In genomic region chr3:20083253-20083652, GRCh38 we compare ENCODE assay signal across 19 cellular contexts. TPM values are rescaled to one million over a fixed set of nuclear protein-coding genes. Genes with fewer than 3 reads are reported as not detected.
DNase-seq lines count a peak whose midpoint lies in the region; ATAC-seq and TF ChIP-seq lines count a peak whose summit lies in the region.
"Had no signal": no experiment of that assay in that cellular context is flagged by ENCODE, and none has a peak within 500 bp of the region (broad histone marks: within the 10 kb centered on the region; RNA-seq: fewer than 3 reads in every experiment).

No MANE protein-coding gene starts in this region.

- BruUV-seq in A673 (replicated peaks; lab: Mats Ljungman, UMichigan), result no TSS peak

- peak overlapping the region; percentile 15 for H3K27ac ChIP-seq in left ventricle myocardium inferior (replicated peaks)
- no peak overlapping the region for H3K27ac ChIP-seq in A673 (ENCODE audit: low read depth, low read length, poor library complexity, severe bottlenecking)
- H3K27ac ChIP-seq: C4-2B, Peyer's patch had no signal

- no peaks in the 10 kb centered on the region for H3K9me3 Mint-ChIP-seq in central memory CD8-positive, alpha-beta T cell
- no peaks in the 10 kb centered on the region for H3K9me3 Mint-ChIP-seq in natural killer cell treated with Interleukin-12 subunit alpha and Interleukin-12 subunit beta and Interleukin-15 and Interleukin-18, amount 100 ng/mL, for 72 hours
- H3K9me3 Mint-ChIP-seq: H9 had no signal

- peak overlapping the region; percentile 20 for H3K27ac Mint-ChIP-seq in central memory CD8-positive, alpha-beta T cell (ENCODE audit: low read depth)
- H3K27ac Mint-ChIP-seq in natural killer cell treated with Interleukin-12 subunit alpha and Interleukin-12 subunit beta and Interleukin-15 and Interleukin-18, amount 100 ng/mL, for 72 hours, result peak overlapping the region; percentile 10 to 32
- H3K27ac Mint-ChIP-seq: H9 had no signal

- DNase-seq in left ventricle myocardium inferior (no peak), left ventricle myocardium superior (no peak), NOMO-1 (lab: John Stamatoyannopoulos, UW; ENCODE audit: unreplicated experiment in 2 of 2) (no peak), GDM1 (lab: John Stamatoyannopoulos, UW) (no peak), A673 (ENCODE audit: low spot score) (no peak)
- no peak for DNase-seq in central memory CD8-positive, alpha-beta T cell (ENCODE audit: low spot score in 2 of 2)
- DNase-seq in natural killer cell treated with Interleukin-12 subunit alpha and Interleukin-12 subunit beta and Interleukin-15 and Interleukin-18, amount 100 ng/mL, for 72 hours (ENCODE audit: low spot score), result no peak
- DNase-seq: Caco-2, DND-41, H9, Karpas-422, MV-4-11, NCI-H1105 treated with DMSO at 0.1 percent for 48 hours, NCI-H2029 treated with DMSO at 0.1 percent for 48 hours, NCI-H226, NCI-H510A treated with DMSO at 0.1 percent for 48 hours, NCI-H82, Peyer's patch had no signal

- no peaks in the 10 kb centered on the region for H3K27me3 ChIP-seq in left ventricle myocardium inferior (ENCODE audit: low read depth)
- no peaks in the 10 kb centered on the region for H3K27me3 ChIP-seq in A673 (replicated peaks; ENCODE audit: insufficient read depth, low read depth, low read length, poor library complexity)
- H3K27me3 ChIP-seq: Peyer's patch had no signal

- H3K27me3 Mint-ChIP-seq in central memory CD8-positive, alpha-beta T cell, result no peaks in the 10 kb centered on the region
- H3K27me3 Mint-ChIP-seq in natural killer cell treated with Interleukin-12 subunit alpha and Interleukin-12 subunit beta and Interleukin-15 and Interleukin-18, amount 100 ng/mL, for 72 hours, result no peaks in the 10 kb centered on the region

- H3K4me1 Mint-ChIP-seq in central memory CD8-positive, alpha-beta T cell, result peaks cover 34% of the 10 kb centered on the region
- H3K4me1 Mint-ChIP-seq in natural killer cell treated with Interleukin-12 subunit alpha and Interleukin-12 subunit beta and Interleukin-15 and Interleukin-18, amount 100 ng/mL, for 72 hours (ENCODE audit: low read depth in 2 of 2), result peaks cover 29 to 34% of the 10 kb centered on the region in 2 donors

- H3K4me3 ChIP-seq in left ventricle myocardium inferior (no peak overlapping the region), A673 (ENCODE audit: low read depth, low read length, poor library complexity, severe bottlenecking) (no peak overlapping the region)
- H3K4me3 ChIP-seq: Peyer's patch had no signal

- ATAC-seq in left ventricle myocardium superior, result no peak
- ATAC-seq in central memory CD8-positive, alpha-beta T cell (replicated peaks; ENCODE audit: extremely low read depth, poor library complexity, severe bottlenecking), result no peak
- ATAC-seq in natural killer cell treated with Interleukin-12 subunit alpha and Interleukin-12 subunit beta and Interleukin-15 and Interleukin-18, amount 100 ng/mL, for 72 hours, result no peak

- intact Hi-C loops in left ventricle myocardium inferior (cut with micrococcal nuclease) (no loop called here), left ventricle myocardium superior (cut with micrococcal nuclease) (no loop called here), A673 (cut with micrococcal nuclease; ENCODE audit: unreplicated experiment) (no loop called here)

- no peak for TF ChIP-seq CTCF in left ventricle myocardium inferior (IDR thresholded peaks at IDR 0.05; ENCODE audit: borderline replicate concordance)
- TF ChIP-seq CTCF in A673 (conservative IDR thresholded peaks at IDR 0.05; ENCODE audit: low read depth, low read length), result no peak

- CTCF ChIA-PET in A673 (lab: Charles Lee), result no interaction called here

- H3K9me3 ChIP-seq in left ventricle myocardium inferior (replicated peaks) (no peaks in the 10 kb centered on the region), A673 (ENCODE audit: low read depth, low read length, poor library complexity, severe bottlenecking) (no peaks in the 10 kb centered on the region)
- H3K9me3 ChIP-seq: Caco-2, Peyer's patch had no signal

- H3K36me3 ChIP-seq in left ventricle myocardium inferior (peaks cover 10% of the 10 kb centered on the region), A673 (ENCODE audit: insufficient read depth, low read length, poor library complexity, severe bottlenecking) (no peaks in the 10 kb centered on the region)
- H3K36me3 ChIP-seq: Peyer's patch had no signal

- H3K4me3 Mint-ChIP-seq in central memory CD8-positive, alpha-beta T cell, result no peak overlapping the region
- H3K4me3 Mint-ChIP-seq in natural killer cell treated with Interleukin-12 subunit alpha and Interleukin-12 subunit beta and Interleukin-15 and Interleukin-18, amount 100 ng/mL, for 72 hours, result no peak overlapping the region
- H3K4me3 Mint-ChIP-seq: H9 had no signal

- POLR2A ChIA-PET in A673 (lab: Charles Lee; ENCODE audit: low non-redundant PET), result no interaction called here

- H3K4me1 ChIP-seq in left ventricle myocardium inferior, result peaks cover 44% of the 10 kb centered on the region
- no peaks in the 10 kb centered on the region for H3K4me1 ChIP-seq in A673 (ENCODE audit: insufficient read depth, low read length, poor library complexity, severe bottlenecking)
- H3K4me1 ChIP-seq: Caco-2 had no signal

- H3K36me3 Mint-ChIP-seq in central memory CD8-positive, alpha-beta T cell (ENCODE audit: insufficient read depth), result peaks cover 8% of the 10 kb centered on the region
- H3K36me3 Mint-ChIP-seq in natural killer cell treated with Interleukin-12 subunit alpha and Interleukin-12 subunit beta and Interleukin-15 and Interleukin-18, amount 100 ng/mL, for 72 hours, result no peaks in the 10 kb centered on the region

RNA-seq across cellular contexts. Expression of gene KAT2B, which starts 43.0 kb away (rescaled TPM):
- total RNA-seq in left ventricle myocardium inferior, result 94.3 TPM
- 111 TPM for total RNA-seq in left ventricle myocardium superior
- total RNA-seq in natural killer cell treated with Interleukin-12 subunit alpha and Interleukin-12 subunit beta and Interleukin-15 and Interleukin-18, amount 100 ng/mL, for 72 hours, result 10 to 100 TPM; 78.4 to 88.3 TPM
- 4.6 and 5.4 TPM in 2 replicates for total RNA-seq in A673 (2021)

Comparison
In these comparisons a context has a peak if more than half of its experiments do, and no peak if none do; other contexts are left out.
1. RNA of gene KAT2B, which starts 43.0 kb away (total RNA-seq): 111 TPM in left ventricle myocardium superior (single experiment), 94.3 TPM in left ventricle myocardium inferior (single experiment) and 78.4 to 88.3 TPM in natural killer cell treated with Interleukin-12 subunit alpha and Interleukin-12 subunit beta and Interleukin-15 and Interleukin-18, amount 100 ng/mL, for 72 hours; 4.6 to 5.4 TPM in A673; every median in the first group is over 10 times any median in the second.